In genomic region chr6:89817481-89817880, GRCh38 we compare ENCODE assay signal across 10 cellular contexts. TPM values are rescaled to one million over a fixed set of nuclear protein-coding genes. Genes with fewer than 3 reads are reported as not detected.
DNase-seq lines count a peak whose midpoint lies in the region; ATAC-seq and TF ChIP-seq lines count a peak whose summit lies in the region.
"Had no signal": no experiment of that assay in that cellular context is flagged by ENCODE, and none has a peak within 500 bp of the region (broad histone marks: within the 10 kb centered on the region; RNA-seq: fewer than 3 reads in every experiment).

No MANE protein-coding gene starts in this region.

- H3K27ac Mint-ChIP-seq in activated naive CD8-positive, alpha-beta T cell: peak overlapping the region; percentile 78

- no peaks in the 10 kb centered on the region for H3K9me3 Mint-ChIP-seq in activated naive CD8-positive, alpha-beta T cell (ENCODE audit: low read depth)

- TF ChIP-seq CTCF in BE2C (IDR thresholded peaks at IDR 0.05; ENCODE audit: low read depth, low read length) (no peak), HFF-Myc (IDR thresholded peaks at IDR 0.05; ENCODE audit: low read depth, low read length, missing control alignments) (no peak), heart right ventricle (IDR thresholded peaks at IDR 0.05) (no peak)

- H3K27ac ChIP-seq in heart right ventricle: no peak overlapping the region

- no peaks in the 10 kb centered on the region for H3K27me3 Mint-ChIP-seq in activated naive CD8-positive, alpha-beta T cell

- peaks cover 36% of the 10 kb centered on the region for H3K4me1 Mint-ChIP-seq in activated naive CD8-positive, alpha-beta T cell (ENCODE audit: low read depth)

- peak overlapping the region; percentile 91 for H3K4me3 Mint-ChIP-seq in activated naive CD8-positive, alpha-beta T cell

- no peak for ATAC-seq in HG02642 (IDR thresholded peaks at IDR 0.05; ENCODE audit: poor library complexity, unreplicated experiment)
- no peak for ATAC-seq in heart right ventricle

- DNase-seq in BE2C: no peak
- no peak for DNase-seq in HFF-Myc (ENCODE audit: extremely low read depth, low read depth)
- peak; percentile 9 for DNase-seq in left kidney (ENCODE audit: low read depth, low spot score)
- DNase-seq in stimulated activated naive CD4-positive, alpha-beta T cell treated with Interleukin-2 at 50 U/mL for 16 hours (lab: John Stamatoyannopoulos, UW): no peak
- no peak for DNase-seq in HCEC 1CT
- DNase-seq in heart right ventricle: no peak
- DNase-seq: erythroblast had no signal

- H3K27me3 ChIP-seq in BE2C: no peaks in the 10 kb centered on the region
- no peaks in the 10 kb centered on the region for H3K27me3 ChIP-seq in heart right ventricle
- H3K27me3 ChIP-seq: tibial artery had no signal

- intact Hi-C loops in heart right ventricle (cut with DNase I): no loop called here

- H3K9me3 ChIP-seq in BE2C (no peaks in the 10 kb centered on the region), heart right ventricle (no peaks in the 10 kb centered on the region)
- H3K9me3 ChIP-seq: tibial artery had no signal

- H3K36me3 Mint-ChIP-seq in activated naive CD8-positive, alpha-beta T cell: peaks cover 5% of the 10 kb centered on the region

- H3K36me3 ChIP-seq in BE2C (peaks cover 3% of the 10 kb centered on the region), heart right ventricle (no peaks in the 10 kb centered on the region)
- H3K36me3 ChIP-seq: tibial artery had no signal

- H3K4me1 ChIP-seq in BE2C (peaks cover 6% of the 10 kb centered on the region), heart right ventricle (peaks cover 0 to 32% (median 22%) of the 10 kb centered on the region in 9 donors)

- peak overlapping the region; percentile 75 for H3K4me3 ChIP-seq in BE2C (ENCODE audit: low read depth, low read length)
- H3K4me3 ChIP-seq in HFF-Myc (replicated peaks; ENCODE audit: low read depth, low read length): peak overlapping the region; percentile 100
- H3K4me3 ChIP-seq in heart right ventricle: no peak overlapping the region

- WGBS in heart right ventricle, 2 donors: 73 to 74% methylated on average over 3 of the region's 3 CpGs

RNA-seq across cellular contexts. Expression of gene MDN1, which starts 2.1 kb away (rescaled TPM):
- polyA plus RNA-seq in BE2C (2012; ENCODE audit: insufficient read depth, insufficient read length, low read depth): 51.2 TPM
- 10 to 100 TPM; 17.5 to 32.0 (median 27.5) TPM for total RNA-seq in heart right ventricle
- polyA plus RNA-seq in heart right ventricle: 10 to 100 TPM in 1 of 2 donors, 1 to 10 TPM in 1; 8.6 to 41.2 TPM

RNA-seq across cellular contexts. Expression of gene CASP8AP2, which starts 12.2 kb away (rescaled TPM):
- polyA plus RNA-seq in BE2C (2012; ENCODE audit: insufficient read depth, insufficient read length, low read depth): 11.4 TPM
- total RNA-seq in heart right ventricle: 10 to 100 TPM in 9 of 10 donors, 1 to 10 TPM in 1; 9.8 to 15.9 (median 12.4) TPM
- 1 to 10 TPM; 2.2 to 9.9 TPM for polyA plus RNA-seq in heart right ventricle

Comparison
In these comparisons a context has a peak if more than half of its experiments do, and no peak if none do; other contexts are left out.
1. H3K4me3 ChIP-seq: peak in BE2C (single experiment) and HFF-Myc (single experiment); none in heart right ventricle (0 of 10).